ENCODE assay signal across 12 cellular contexts in the genomic region with DNA sequence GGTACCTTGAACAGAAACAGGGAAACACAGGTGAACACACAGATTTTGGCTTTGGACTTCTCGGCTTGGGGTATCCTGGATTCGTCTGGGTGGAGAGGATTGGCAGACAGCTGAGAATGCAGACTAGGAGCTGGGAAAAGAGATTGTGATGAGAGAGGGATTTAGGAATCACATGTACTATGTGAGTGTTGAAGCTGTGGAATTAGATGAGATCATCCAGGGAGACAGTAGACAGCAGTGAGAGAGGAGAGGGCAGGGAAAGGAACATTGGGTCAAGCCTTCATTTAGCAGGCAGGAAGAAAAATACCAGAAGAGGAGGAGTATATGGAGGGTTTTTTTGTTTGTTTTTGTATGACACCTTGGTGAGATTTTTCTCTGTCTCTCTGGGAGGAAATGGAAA.
DNase-seq lines count a peak whose midpoint lies in the region; ATAC-seq and TF ChIP-seq lines count a peak whose summit lies in the region.
"Had no signal": no experiment of that assay in that cellular context is flagged by ENCODE, and none has a peak within 500 bp of the region (broad histone marks: within the 10 kb centered on the region; RNA-seq: fewer than 3 reads in every experiment).

No MANE protein-coding gene starts in this region.

- H3K36me3 ChIP-seq in brain microvascular endothelial cell (replicated peaks) (no peaks in the 10 kb centered on the region), heart right ventricle (no peaks in the 10 kb centered on the region), parathyroid adenoma (ENCODE audit: control insufficient read depth, insufficient read depth, low read length) (no peaks in the 10 kb centered on the region)

- H3K9ac ChIP-seq in parathyroid adenoma = no peak overlapping the region

- peaks cover 0 to 21% (median 0%) of the 10 kb centered on the region in 11 donors for H3K9me3 ChIP-seq in heart right ventricle
- no peaks in the 10 kb centered on the region for H3K9me3 ChIP-seq in parathyroid adenoma (ENCODE audit: control insufficient read depth, low read length)

- no peaks in the 10 kb centered on the region for H3K27me3 ChIP-seq in brain microvascular endothelial cell (replicated peaks)
- no peaks in the 10 kb centered on the region for H3K27me3 ChIP-seq in heart right ventricle
- no peaks in the 10 kb centered on the region for H3K27me3 ChIP-seq in parathyroid adenoma (ENCODE audit: control insufficient read depth, insufficient read depth, low read length)

- H3K4me2 ChIP-seq in parathyroid adenoma (ENCODE audit: low read length) = no peak overlapping the region

- H3K4me3 Mint-ChIP-seq in natural killer cell = no peak overlapping the region
- H3K4me3 Mint-ChIP-seq: B cell; dendritic cell treated with granulocyte-macrophage colony-stimulating factor and Interleukin-4, amounts not matched to agents 40 ng/mL and 50 ng/mL, for 4 days had no signal

- intact Hi-C loops in heart right ventricle (cut with DNase I) = no loop called here
- intact Hi-C loops in natural killer cell (cut with micrococcal nuclease) = no loop called here

- H3K27me3 Mint-ChIP-seq in natural killer cell (ENCODE audit: low read depth in 2 of 2) = no peaks in the 10 kb centered on the region
- H3K27me3 Mint-ChIP-seq: B cell; dendritic cell treated with granulocyte-macrophage colony-stimulating factor and Interleukin-4, amounts not matched to agents 40 ng/mL and 50 ng/mL, for 4 days had no signal

- 32 to 48% methylated on average over 2 of the region's 2 CpGs for WGBS in heart right ventricle, 2 donors

- peak; percentile 68 to 96 (median 90) for ATAC-seq in heart right ventricle
- ATAC-seq in natural killer cell = no peak
- no peak for ATAC-seq in HG03378 (IDR thresholded peaks at IDR 0.05; ENCODE audit: unreplicated experiment)
- ATAC-seq in HG03469 (IDR thresholded peaks at IDR 0.05; ENCODE audit: unreplicated experiment) = no peak

- H3K27ac ChIP-seq in brain microvascular endothelial cell = peak overlapping the region; percentile 78
- peak overlapping the region in 7 of 10 donors; percentile 5 to 73 (median 64) for H3K27ac ChIP-seq in heart right ventricle
- H3K27ac ChIP-seq in parathyroid adenoma = no peak overlapping the region

- in situ Hi-C loops in Caki2 (cut with HindIII; ENCODE audit: low pct_unique_long_range_greater_than_20kb, low sequenced_read_pairs) (no loop called here), brain microvascular endothelial cell (cut with HindIII; ENCODE audit: low pct_ligation_motif_present, low sequenced_read_pairs) (no loop called here)

- H3K9me3 Mint-ChIP-seq in natural killer cell = no peaks in the 10 kb centered on the region
- H3K9me3 Mint-ChIP-seq: dendritic cell treated with granulocyte-macrophage colony-stimulating factor and Interleukin-4, amounts not matched to agents 40 ng/mL and 50 ng/mL, for 4 days had no signal

- H3K4me3 ChIP-seq in brain microvascular endothelial cell (ENCODE audit: low read depth, low read length) (no peak overlapping the region), heart right ventricle (peak overlapping the region in 1 of 10 donors; percentile 18), parathyroid adenoma (ENCODE audit: low read depth, low read length) (no peak overlapping the region)
- H3K4me3 ChIP-seq: skin epidermis had no signal

- no peak overlapping the region for H3K27ac Mint-ChIP-seq in natural killer cell
- H3K27ac Mint-ChIP-seq: B cell; dendritic cell treated with granulocyte-macrophage colony-stimulating factor and Interleukin-4, amounts not matched to agents 40 ng/mL and 50 ng/mL, for 4 days had no signal

- no peak for TF ChIP-seq CTCF in brain microvascular endothelial cell (IDR thresholded peaks at IDR 0.05; ENCODE audit: low read depth, low read length, missing control alignments)
- no peak for TF ChIP-seq CTCF in heart right ventricle (IDR thresholded peaks at IDR 0.05)
- no peak for TF ChIP-seq CTCF in parathyroid adenoma (IDR thresholded peaks at IDR 0.05)
- no peak for TF ChIP-seq CTCF in natural killer cell (IDR thresholded peaks at IDR 0.05)

- peak overlapping the region; percentile 3 for H2AFZ ChIP-seq in parathyroid adenoma

- no peaks in the 10 kb centered on the region for H3K4me1 Mint-ChIP-seq in natural killer cell
- H3K4me1 Mint-ChIP-seq: B cell had no signal

- H3K4me1 ChIP-seq in heart right ventricle (peaks cover 3 to 30% (median 10%) of the 10 kb centered on the region in 9 donors), parathyroid adenoma (no peaks in the 10 kb centered on the region)

- peak; percentile 44 for DNase-seq in Caki2 (ENCODE audit: low read depth)
- peak; percentile 86 for DNase-seq in brain microvascular endothelial cell
- peak in 1 of 2 donors; percentile 13 for DNase-seq in heart right ventricle
- DNase-seq in globus pallidus (ENCODE audit: low spot score) = no peak
- DNase-seq in natural killer cell = no peak
- DNase-seq: OCI-M1 had no signal

- H3K79me2 ChIP-seq in parathyroid adenoma = no peaks in the 10 kb centered on the region

- H3K36me3 Mint-ChIP-seq in natural killer cell = no peaks in the 10 kb centered on the region

Comparison
In these comparisons a context has a peak if more than half of its experiments do, and no peak if none do; other contexts are left out.
1. DNase-seq: peak in Caki2 (single experiment) and brain microvascular endothelial cell (single experiment); none in globus pallidus (single experiment) and natural killer cell (single experiment).
2. ATAC-seq: peak in heart right ventricle (8 of 8); none in natural killer cell (0 of 3), HG03378 (single experiment) and HG03469 (single experiment).